In the genomic region with DNA sequence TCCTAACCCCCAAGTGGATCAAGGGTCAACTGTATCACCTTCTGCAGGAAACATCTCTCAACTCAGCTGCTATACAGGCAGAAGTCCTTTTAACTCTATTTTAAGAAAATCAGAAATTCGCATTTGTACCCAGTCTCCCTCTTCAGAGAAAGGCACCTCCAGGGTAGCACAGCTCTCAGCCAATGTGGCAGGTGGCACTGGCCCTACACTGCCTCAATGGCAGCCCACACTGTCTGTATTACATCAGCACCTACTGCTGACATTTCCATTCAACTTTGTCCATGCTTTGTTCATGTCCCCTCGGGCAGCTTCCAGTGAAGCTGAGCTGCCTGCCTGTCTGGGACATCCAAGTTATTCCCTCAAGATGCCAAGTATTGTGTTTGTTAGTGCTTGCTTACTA, we compare ENCODE assay signal across 15 cellular contexts.
"Had no signal": no experiment of that assay in that cellular context is flagged by ENCODE, and none has a peak within 500 bp of the region (broad histone marks: within the 10 kb centered on the region; RNA-seq: fewer than 3 reads in every experiment).

No MANE protein-coding gene starts in this region.

- H3K9ac ChIP-seq: neural progenitor cell had no signal

- H3K9me3 ChIP-seq: body of pancreas, esophagus squamous epithelium, pancreas had no signal

- H3K4me3 Mint-ChIP-seq: activated CD4-positive, alpha-beta T cell treated with anti-CD3 and anti-CD28 coated beads, Interleukin-2, amount 10 ng/mL, durations not matched to agents 7 days and 5 days; activated naive CD8-positive, alpha-beta T cell; activated T-cell treated with anti-CD3 and anti-CD28 coated beads, Interleukin-2, amount 50 U/mL, for 72 hours; neural progenitor cell; stimulated activated memory B cell treated with anti-CD40 and anti-IgM and Interleukin-4, amounts not matched to agents 10 μg/mL and 1 μg/mL and 100 μg/mL, for 72 hours had no signal

- H3K4me1 Mint-ChIP-seq: activated CD4-positive, alpha-beta T cell treated with anti-CD3 and anti-CD28 coated beads, Interleukin-2, amount 10 ng/mL, durations not matched to agents 7 days and 5 days; stimulated activated memory B cell treated with anti-CD40 and anti-IgM and Interleukin-4, amounts not matched to agents 10 μg/mL and 1 μg/mL and 100 μg/mL, for 72 hours had no signal

- H3K27me3 Mint-ChIP-seq: activated CD4-positive, alpha-beta T cell treated with anti-CD3 and anti-CD28 coated beads, Interleukin-2, amount 10 ng/mL, durations not matched to agents 7 days and 5 days; activated naive CD8-positive, alpha-beta T cell; stimulated activated memory B cell treated with anti-CD40 and anti-IgM and Interleukin-4, amounts not matched to agents 10 μg/mL and 1 μg/mL and 100 μg/mL, for 72 hours had no signal

- H3K4me3 ChIP-seq: body of pancreas, coronary artery, esophagus squamous epithelium, hepatocyte, neural progenitor cell, pancreas had no signal

- H3K27ac Mint-ChIP-seq: activated CD4-positive, alpha-beta T cell treated with anti-CD3 and anti-CD28 coated beads, Interleukin-2, amount 10 ng/mL, durations not matched to agents 7 days and 5 days; activated naive CD8-positive, alpha-beta T cell; activated T-cell treated with anti-CD3 and anti-CD28 coated beads, Interleukin-2, amount 50 U/mL, for 72 hours; neural progenitor cell; stimulated activated memory B cell treated with anti-CD40 and anti-IgM and Interleukin-4, amounts not matched to agents 10 μg/mL and 1 μg/mL and 100 μg/mL, for 72 hours had no signal

- H3K4me2 ChIP-seq: hepatocyte, neural progenitor cell had no signal

- H3K36me3 ChIP-seq: neural progenitor cell had no signal

- H2AFZ ChIP-seq: hepatocyte, neural progenitor cell had no signal

- DNase-seq: activated CD4-positive, alpha-beta T cell treated with anti-CD3 and anti-CD28 coated beads, Interleukin-2, amount 10 ng/mL, durations not matched to agents 7 days and 5 days; activated CD8-positive, alpha-beta memory T cell treated with anti-CD3 and anti-CD28 coated beads, Interleukin-2, amount 50 U/mL, for 48 hours; activated gamma-delta T cell; activated T-cell treated with anti-CD3 and anti-CD28 coated beads, Interleukin-2, amount 50 U/mL, for 72 hours; body of pancreas; central memory CD4-positive, alpha-beta T cell; esophagus squamous epithelium; islet precursor cell; pancreas; stimulated activated CD4-positive, alpha-beta T cell treated with anti-CD3 and anti-CD28 coated beads, Interleukin-2, amount 100 ng/mL, for 48 hours had no signal

- H3K27ac ChIP-seq: body of pancreas, coronary artery, esophagus squamous epithelium, hepatocyte, neural progenitor cell, pancreas had no signal

- H3K27me3 ChIP-seq: body of pancreas, esophagus squamous epithelium, hepatocyte, neural progenitor cell, pancreas had no signal

- ATAC-seq: activated T-cell treated with anti-CD3 and anti-CD28 coated beads, Interleukin-2, amount 50 U/mL, for 72 hours; body of pancreas; pancreas; stimulated activated memory B cell treated with anti-CD40 and anti-IgM and Interleukin-4, amounts not matched to agents 10 μg/mL and 1 μg/mL and 100 μg/mL, for 72 hours had no signal

- H3K4me1 ChIP-seq: body of pancreas, neural progenitor cell, pancreas had no signal

- H3K9me3 Mint-ChIP-seq: activated CD4-positive, alpha-beta T cell treated with anti-CD3 and anti-CD28 coated beads, Interleukin-2, amount 10 ng/mL, durations not matched to agents 7 days and 5 days; activated T-cell treated with anti-CD3 and anti-CD28 coated beads, Interleukin-2, amount 50 U/mL, for 72 hours; neural progenitor cell; stimulated activated memory B cell treated with anti-CD40 and anti-IgM and Interleukin-4, amounts not matched to agents 10 μg/mL and 1 μg/mL and 100 μg/mL, for 72 hours had no signal
